20 cellular contexts compared by ENCODE assay signal in the genomic region with DNA sequence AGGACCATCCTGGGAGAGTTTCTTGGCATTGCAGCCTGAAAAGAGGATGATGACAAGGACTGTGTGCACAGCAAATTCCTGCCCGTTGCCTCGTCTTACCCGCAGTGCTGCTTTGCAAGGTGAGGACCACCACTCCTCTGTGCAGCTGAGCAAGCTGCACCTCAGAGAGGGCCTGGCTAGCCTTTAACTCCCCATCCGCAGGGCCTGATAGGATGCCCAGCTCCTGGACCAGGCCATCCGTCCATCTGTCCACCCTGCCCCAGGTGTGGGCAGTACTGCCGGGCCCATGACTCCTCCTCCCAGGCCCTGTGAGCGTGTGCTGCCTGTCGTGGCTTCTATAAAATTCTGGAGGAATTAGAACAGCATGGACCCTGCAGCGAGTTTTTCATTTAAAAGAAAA. TPM values are rescaled to one million over a fixed set of nuclear protein-coding genes. Genes with fewer than 3 reads are reported as not detected.
"Had no signal": no experiment of that assay in that cellular context is flagged by ENCODE, and none has a peak within 500 bp of the region (broad histone marks: within the 10 kb centered on the region; RNA-seq: fewer than 3 reads in every experiment).

No MANE protein-coding gene starts in this region.

- ATAC-seq: gastroesophageal sphincter, left lobe of liver, lower lobe of right lung, psoas muscle had no signal

- H3K4me1 ChIP-seq: gastroesophageal sphincter, lower lobe of right lung, parathyroid adenoma, psoas muscle, stomach had no signal

- H2AFZ ChIP-seq: parathyroid adenoma had no signal

- H3K27ac ChIP-seq: coronary artery, gastroesophageal sphincter, lower lobe of right lung, parathyroid adenoma, psoas muscle, stomach had no signal

- H3K27ac Mint-ChIP-seq: naive B cell, nephron, type B pancreatic cell had no signal

- H3K4me1 Mint-ChIP-seq: nephron had no signal

- H3K9me3 Mint-ChIP-seq: type B pancreatic cell had no signal

- H3K4me3 ChIP-seq: coronary artery, gastroesophageal sphincter, lower lobe of right lung, psoas muscle, stomach had no signal

- H3K36me3 ChIP-seq: gastroesophageal sphincter, lower lobe of right lung, stomach had no signal

- H3K9ac ChIP-seq: parathyroid adenoma had no signal

- H3K9me3 ChIP-seq: lower lobe of right lung, psoas muscle had no signal

- H3K36me3 Mint-ChIP-seq: type B pancreatic cell had no signal

- H3K79me2 ChIP-seq: parathyroid adenoma had no signal

- H3K4me3 Mint-ChIP-seq: naive B cell, nephron, type B pancreatic cell had no signal

- DNase-seq: effector CD8-positive, alpha-beta T cell; glutamatergic neuron; islet precursor cell; lower lobe of right lung; mesenchymal stem cell; naive B cell; psoas muscle; retina; small intestine; stimulated activated CD4-positive, alpha-beta T cell treated with anti-CD3 and anti-CD28 coated beads, Interleukin-12 subunit alpha, Interleukin-12 subunit beta, amount 100 ng/mL, for 4 hours; stimulated activated naive CD4-positive, alpha-beta T cell; stomach; substantia nigra had no signal

RNA-seq across cellular contexts. Expression of a gene that starts 43.9 kb away (rescaled TPM):
- total RNA-seq: fibroblast of villous mesenchyme, lower lobe of right lung had no signal
